11 cellular contexts compared by ENCODE assay signal in the genomic region with DNA sequence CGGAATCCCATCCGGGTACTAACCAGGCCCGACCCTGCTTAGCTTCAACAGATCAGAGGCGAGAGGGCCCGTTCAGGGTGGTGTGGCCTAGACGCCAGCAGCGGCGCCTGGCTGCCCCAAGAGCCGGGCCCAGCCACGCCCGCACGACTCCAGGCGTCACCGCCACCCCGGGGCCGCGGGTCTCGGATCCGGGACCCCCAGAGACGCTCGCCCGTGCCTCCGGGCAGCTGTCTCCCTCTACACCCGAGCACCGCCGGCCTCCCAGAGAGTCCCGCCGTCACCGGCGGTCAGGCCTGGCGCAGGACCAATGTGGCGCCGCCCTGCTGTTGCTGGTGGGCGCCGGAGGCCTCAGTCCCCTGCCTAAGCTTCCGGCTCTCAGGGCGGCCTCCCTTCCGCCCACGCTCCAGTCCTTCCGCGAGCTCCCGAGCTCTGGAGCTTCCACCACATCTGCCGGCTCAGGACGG.
DNase-seq lines count a peak whose midpoint lies in the region; ATAC-seq and TF ChIP-seq lines count a peak whose summit lies in the region.
"Had no signal": no experiment of that assay in that cellular context is flagged by ENCODE, and none has a peak within 500 bp of the region (broad histone marks: within the 10 kb centered on the region; RNA-seq: fewer than 3 reads in every experiment).

No MANE protein-coding gene starts in this region.

- no peak overlapping the region for H3K27ac ChIP-seq in caudate nucleus (ENCODE audit: low read depth, low read length)
- H3K27ac ChIP-seq: transverse colon had no signal

- DNase-seq in DMS53 treated with DMSO at 0.1 percent for 48 hours (lab: John Stamatoyannopoulos, UW; ENCODE audit: unreplicated experiment) (peak; percentile 38), natural killer cell (peak; percentile 34), NCI-H345 (lab: John Stamatoyannopoulos, UW) (no peak), caudate nucleus (lab: John Stamatoyannopoulos, UW) (no peak), NCI-H187 (lab: John Stamatoyannopoulos, UW) (no peak)
- no peak for DNase-seq in activated naive CD8-positive, alpha-beta T cell treated with anti-CD3 and anti-CD28 coated beads, Interleukin-2, amount 50 U/mL, for 24 hours
- DNase-seq: COR-L47, T-helper 2 cell, transverse colon had no signal

- intact Hi-C loops in natural killer cell (cut with micrococcal nuclease), result no loop called here

- H3K27ac Mint-ChIP-seq in activated naive CD8-positive, alpha-beta T cell treated with anti-CD3 and anti-CD28 coated beads, Interleukin-2, amount 50 U/mL, for 24 hours, result no peak overlapping the region
- H3K27ac Mint-ChIP-seq in natural killer cell, result no peak overlapping the region

- ATAC-seq in HG03066 (IDR thresholded peaks at IDR 0.05; ENCODE audit: low read depth, unreplicated experiment) (peak; percentile 76), natural killer cell (peak; percentile 24 to 54 (median 53)), GM18511 (IDR thresholded peaks at IDR 0.05; ENCODE audit: unreplicated experiment) (no peak)
- ATAC-seq in activated naive CD8-positive, alpha-beta T cell treated with anti-CD3 and anti-CD28 coated beads, Interleukin-2, amount 50 U/mL, for 24 hours, result peak; percentile 57

- H3K27me3 Mint-ChIP-seq in activated naive CD8-positive, alpha-beta T cell treated with anti-CD3 and anti-CD28 coated beads, Interleukin-2, amount 50 U/mL, for 24 hours, result peaks cover 3% of the 10 kb centered on the region
- H3K27me3 Mint-ChIP-seq in natural killer cell (ENCODE audit: low read depth in 2 of 2), result peaks cover 0 to 2% of the 10 kb centered on the region in 2 donors

- H3K9me3 Mint-ChIP-seq in activated naive CD8-positive, alpha-beta T cell treated with anti-CD3 and anti-CD28 coated beads, Interleukin-2, amount 50 U/mL, for 24 hours, result peaks cover 15% of the 10 kb centered on the region
- H3K9me3 Mint-ChIP-seq in natural killer cell, result peaks cover 4 to 5% of the 10 kb centered on the region in 2 donors

- no peak for TF ChIP-seq CTCF in natural killer cell (IDR thresholded peaks at IDR 0.05)

- no peaks in the 10 kb centered on the region for H3K4me1 Mint-ChIP-seq in activated naive CD8-positive, alpha-beta T cell treated with anti-CD3 and anti-CD28 coated beads, Interleukin-2, amount 50 U/mL, for 24 hours
- H3K4me1 Mint-ChIP-seq in natural killer cell, result peaks cover 0 to 17% of the 10 kb centered on the region in 2 donors

- H3K36me3 Mint-ChIP-seq in activated naive CD8-positive, alpha-beta T cell treated with anti-CD3 and anti-CD28 coated beads, Interleukin-2, amount 50 U/mL, for 24 hours (ENCODE audit: low read depth), result peaks cover 5% of the 10 kb centered on the region
- H3K36me3 Mint-ChIP-seq in natural killer cell, result peaks cover 12% of the 10 kb centered on the region

- H3K4me3 Mint-ChIP-seq in activated naive CD8-positive, alpha-beta T cell treated with anti-CD3 and anti-CD28 coated beads, Interleukin-2, amount 50 U/mL, for 24 hours, result no peak overlapping the region
- H3K4me3 Mint-ChIP-seq in natural killer cell, result no peak overlapping the region

Comparison
In these comparisons a context has a peak if more than half of its experiments do, and no peak if none do; other contexts are left out.
1. DNase-seq: peak in DMS53 treated with DMSO at 0.1 percent for 48 hours (single experiment) and natural killer cell (single experiment); none in activated naive CD8-positive, alpha-beta T cell treated with anti-CD3 and anti-CD28 coated beads, Interleukin-2, amount 50 U/mL, for 24 hours (single experiment), NCI-H345 (single experiment), caudate nucleus (0 of 61) and NCI-H187 (0 of 2).